In the genomic region with DNA sequence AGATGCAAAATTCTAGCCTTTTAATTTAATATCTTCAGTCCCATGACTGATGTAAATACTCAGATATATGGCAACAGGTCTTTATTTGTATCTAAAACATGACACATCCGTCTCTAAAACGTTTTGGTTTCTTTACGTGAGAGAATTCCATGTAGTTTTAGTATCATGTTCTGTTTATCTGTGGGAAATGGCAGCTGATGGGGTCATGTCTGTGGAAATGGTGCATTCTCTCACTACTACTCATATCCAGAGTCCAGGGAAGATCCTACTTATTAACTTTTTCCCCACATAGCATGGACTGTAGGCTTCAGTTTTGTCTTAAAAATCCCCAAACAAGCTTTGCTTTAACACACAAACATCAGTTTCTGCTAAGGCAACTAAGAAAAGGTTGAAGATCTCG, we compare ENCODE assay signal across 21 cellular contexts. TPM values are rescaled to one million over a fixed set of nuclear protein-coding genes. Genes with fewer than 3 reads are reported as not detected.
DNase-seq lines count a peak whose midpoint lies in the region; ATAC-seq, FAIRE-seq and TF ChIP-seq lines count a peak whose summit lies in the region.
"Had no signal": no experiment of that assay in that cellular context is flagged by ENCODE, and none has a peak within 500 bp of the region (broad histone marks: within the 10 kb centered on the region; RNA-seq: fewer than 3 reads in every experiment).

No MANE protein-coding gene starts in this region.

- TF ChIP-seq CTCF in astrocyte of the cerebellum (IDR thresholded peaks at IDR 0.05; ENCODE audit: low read depth, low read length, missing control alignments) = no peak
- no peak for TF ChIP-seq CTCF in HepG2 (CRISPR knock-in tag; IDR thresholded peaks at IDR 0.05)

- peaks cover 9% of the 10 kb centered on the region; the same call in 1 of the 2 replicates for H3K4me1 ChIP-seq in GM23248 (ENCODE audit: insufficient read depth)
- no peaks in the 10 kb centered on the region for H3K4me1 ChIP-seq in HepG2 (ENCODE audit: insufficient read depth, low read length)
- H3K4me1 ChIP-seq: vagina had no signal

- 68 to 71% methylated on average over 4 of the region's 4 CpGs for WGBS in GM23248 (ENCODE audit: low coverage in 1 of 2, low lambda C conversion rate in 2 of 2, missing lambda C conversion rate in 2 of 2), 2 experiments
- 87% methylated on average over 4 of the region's 4 CpGs for WGBS in HepG2 (ENCODE audit: low lambda C conversion rate)

- H3K36me3 ChIP-seq in GM23248 (ENCODE audit: low read depth) (peaks cover 26% of the 10 kb centered on the region), HepG2 (replicated peaks in 1 of 2; ENCODE audit: control insufficient read depth in 1 of 2, insufficient read depth in 2 of 2, low read length in 2 of 2) (peaks cover 0 to 18% of the 10 kb centered on the region in 2 experiments; a peak in 3 of 5 replicates), H7 (replicated peaks; ENCODE audit: control insufficient read depth, insufficient read depth, low read length) (no peaks in the 10 kb centered on the region; the same call in 1 of the 2 replicates)

- H3K27me3 ChIP-seq in GM23248 (replicated peaks; ENCODE audit: insufficient read depth) = no peaks in the 10 kb centered on the region
- no peaks in the 10 kb centered on the region for H3K27me3 ChIP-seq in HepG2 (ENCODE audit: control insufficient read depth in 1 of 2, insufficient read depth in 2 of 2, low read length in 2 of 2)
- H3K27me3 ChIP-seq in H7 (ENCODE audit: control insufficient read depth, insufficient read depth, low read length) = no peaks in the 10 kb centered on the region
- H3K27me3 ChIP-seq: dorsolateral prefrontal cortex, esophagus muscularis mucosa, neutrophil, vagina had no signal

- H3K9me3 ChIP-seq in GM23248 (ENCODE audit: low read depth) = no peaks in the 10 kb centered on the region
- no peaks in the 10 kb centered on the region for H3K9me3 ChIP-seq in HepG2 (ENCODE audit: low read length)
- H3K9me3 ChIP-seq: esophagus muscularis mucosa, neutrophil, vagina had no signal

- intact Hi-C loops in HepG2 (cut with micrococcal nuclease; ENCODE audit: unreplicated experiment) = no loop called here

- peak; percentile 49 for DNase-seq in GM23248
- peak; percentile 56 for DNase-seq in astrocyte of the cerebellum (ENCODE audit: low read depth)
- peak; percentile 95 for DNase-seq in iris pigment epithelial cell (ENCODE audit: low read depth)
- no peak for DNase-seq in stimulated activated effector memory CD8-positive, alpha-beta T cell treated with anti-CD3 and anti-CD28 coated beads, Interleukin-12 subunit alpha, Interleukin-12 subunit beta, amount 100 ng/mL, for 72 hours (ENCODE audit: low spot score in 2 of 2)
- no peak for DNase-seq in HepG2 (ENCODE audit: low spot score)
- no peak for DNase-seq in anterior cingulate cortex (lab: John Stamatoyannopoulos, UW)
- no peak for DNase-seq in H7
- DNase-seq: activated CD4-positive, alpha-beta T cell treated with anti-CD3 and anti-CD28 coated beads, Interleukin-2, amount 50 U/mL, for 4 hours; amygdala; CD4-positive, alpha-beta T cell; DND-41; dorsolateral prefrontal cortex; mesendoderm; NCI-H446 treated with DMSO at 0.1 percent for 48 hours had no signal

- no peaks in the 10 kb centered on the region for H3K9me2 ChIP-seq in GM23248 (ENCODE audit: insufficient read depth)

- H3K4me3 Mint-ChIP-seq in stimulated activated effector memory CD8-positive, alpha-beta T cell treated with anti-CD3 and anti-CD28 coated beads, Interleukin-12 subunit alpha, Interleukin-12 subunit beta, amount 100 ng/mL, for 72 hours = no peak overlapping the region
- H3K4me3 Mint-ChIP-seq: activated T-helper 1 cell treated with anti-CD3 and anti-CD28 coated beads, Interleukin-12 subunit alpha, Interleukin-12 subunit beta, Interleukin-2, Interleukin-4 antibody, amounts not matched to agents 30 ng/mL and 10 ng/mL and 1 ng/mL, durations not matched to agents 14 hours and 24 hours and 36 hours; CD4-positive, alpha-beta T cell; stimulated activated naive CD8-positive, alpha-beta T cell treated with anti-CD3 and anti-CD28 coated beads, Interleukin-15, Interleukin-2, amounts not matched to agents 100 ng/mL and 50 ng/mL, for 24 hours had no signal

- H3K9ac ChIP-seq in GM23248 = no peak overlapping the region
- H3K9ac ChIP-seq in HepG2 (ENCODE audit: insufficient read depth, low read depth, low read length) = no peak overlapping the region

- no peak for TF ChIP-seq POLR2A in HepG2 (IDR thresholded peaks at IDR 0.05; ENCODE audit: insufficient read depth in 1 of 2, low read depth in 2 of 2, low read length in 2 of 2)

- no TSS peak for BruUV-seq in HepG2 (replicated peaks; lab: Mats Ljungman, UMichigan)

- peaks cover 75% of the 10 kb centered on the region for H3K36me3 Mint-ChIP-seq in stimulated activated effector memory CD8-positive, alpha-beta T cell treated with anti-CD3 and anti-CD28 coated beads, Interleukin-12 subunit alpha, Interleukin-12 subunit beta, amount 100 ng/mL, for 72 hours

- ATAC-seq in stimulated activated effector memory CD8-positive, alpha-beta T cell treated with anti-CD3 and anti-CD28 coated beads, Interleukin-12 subunit alpha, Interleukin-12 subunit beta, amount 100 ng/mL, for 72 hours = no peak
- no peak for ATAC-seq in HepG2
- ATAC-seq: HCT116 had no signal

- H3K27ac ChIP-seq in GM23248 = peak overlapping the region; percentile 40
- H3K27ac ChIP-seq in HepG2 (ENCODE audit: extremely low read length, insufficient read depth, low read length) = no peak overlapping the region
- H3K27ac ChIP-seq: esophagus muscularis mucosa, neutrophil, skin epidermis, vagina had no signal

- no peak overlapping the region for H2AFZ ChIP-seq in GM23248
- H2AFZ ChIP-seq in HepG2 (ENCODE audit: low read length) = no peak overlapping the region

- FAIRE-seq in HepG2 (lab: Jason Lieb, UNC) = no peak

- in situ Hi-C loops in GM23248 (cut with MboI) = no loop called here
- in situ Hi-C loops in astrocyte of the cerebellum (cut with HindIII; ENCODE audit: low sequenced_read_pairs) = no loop called here
- in situ Hi-C loops in HepG2 (cut with HindIII; ENCODE audit: extremely low pct_ligation_motif_present, low pct_unique_long_range_greater_than_20kb) = no loop called here

- POLR2A ChIA-PET in HepG2 (lab: Yijun Ruan, JAX) = no interaction called here

- H3K4me2 ChIP-seq in GM23248 (ENCODE audit: unreplicated experiment) (no peak overlapping the region), HepG2 (ENCODE audit: low read depth, low read length) (no peak overlapping the region)

- H4K20me1 ChIP-seq in GM23248 (ENCODE audit: insufficient read depth) (no peaks in the 10 kb centered on the region), HepG2 (ENCODE audit: insufficient read depth, low read length) (no peaks in the 10 kb centered on the region)

- CTCF ChIA-PET in HepG2 (lab: Yijun Ruan, JAX; ENCODE audit: low intra/inter-chr PET ratio, low total read pairs) = no interaction called here

- peak overlapping the region; percentile 45 for H3K27ac Mint-ChIP-seq in stimulated activated effector memory CD8-positive, alpha-beta T cell treated with anti-CD3 and anti-CD28 coated beads, Interleukin-12 subunit alpha, Interleukin-12 subunit beta, amount 100 ng/mL, for 72 hours
- H3K27ac Mint-ChIP-seq: activated T-helper 1 cell treated with anti-CD3 and anti-CD28 coated beads, Interleukin-12 subunit alpha, Interleukin-12 subunit beta, Interleukin-2, Interleukin-4 antibody, amounts not matched to agents 30 ng/mL and 10 ng/mL and 1 ng/mL, durations not matched to agents 14 hours and 24 hours and 36 hours; CD4-positive, alpha-beta T cell; stimulated activated naive CD8-positive, alpha-beta T cell treated with anti-CD3 and anti-CD28 coated beads, Interleukin-15, Interleukin-2, amounts not matched to agents 100 ng/mL and 50 ng/mL, for 24 hours had no signal

- no peak for TF ChIP-seq RAD21 in HepG2 (CRISPR knock-in tag; IDR thresholded peaks at IDR 0.05)

- no peaks in the 10 kb centered on the region for H3K9me3 Mint-ChIP-seq in stimulated activated effector memory CD8-positive, alpha-beta T cell treated with anti-CD3 and anti-CD28 coated beads, Interleukin-12 subunit alpha, Interleukin-12 subunit beta, amount 100 ng/mL, for 72 hours
- H3K9me3 Mint-ChIP-seq: activated T-helper 1 cell treated with anti-CD3 and anti-CD28 coated beads, Interleukin-12 subunit alpha, Interleukin-12 subunit beta, Interleukin-2, Interleukin-4 antibody, amounts not matched to agents 30 ng/mL and 10 ng/mL and 1 ng/mL, durations not matched to agents 14 hours and 24 hours and 36 hours; CD4-positive, alpha-beta T cell; stimulated activated naive CD8-positive, alpha-beta T cell treated with anti-CD3 and anti-CD28 coated beads, Interleukin-15, Interleukin-2, amounts not matched to agents 100 ng/mL and 50 ng/mL, for 24 hours had no signal

- no peak for TF ChIP-seq EP300 in HepG2 (IDR thresholded peaks at IDR 0.05; ENCODE audit: low read depth in 2 of 2, low read length in 2 of 2)
- TF ChIP-seq EP300 in HepG2 (CRISPR knock-in tag; IDR thresholded peaks at IDR 0.05; ENCODE audit: borderline replicate concordance) = no peak

- H3K79me2 ChIP-seq in GM23248 (ENCODE audit: insufficient read depth) (peaks cover 61% of the 10 kb centered on the region), HepG2 (ENCODE audit: insufficient read depth, low read length) (no peaks in the 10 kb centered on the region)

- H3K4me3 ChIP-seq in GM23248 (no peak overlapping the region), astrocyte of the cerebellum (ENCODE audit: low read depth, low read length) (no peak overlapping the region), HepG2 (replicated peaks in 1 of 3; ENCODE audit: insufficient read depth in 1 of 3, low read depth in 2 of 3, low read length in 3 of 3) (no peak overlapping the region), H7 (ENCODE audit: insufficient read depth, low read depth, low read length) (no peak overlapping the region)
- H3K4me3 ChIP-seq: dorsolateral prefrontal cortex, esophagus muscularis mucosa, skin epidermis, vagina had no signal

- peaks cover 7% of the 10 kb centered on the region for H3K4me1 Mint-ChIP-seq in stimulated activated effector memory CD8-positive, alpha-beta T cell treated with anti-CD3 and anti-CD28 coated beads, Interleukin-12 subunit alpha, Interleukin-12 subunit beta, amount 100 ng/mL, for 72 hours

- H3F3A ChIP-seq in GM23248 (ENCODE audit: insufficient read depth) = peaks cover 10% of the 10 kb centered on the region; the same call in 1 of the 2 replicates

RNA-seq across cellular contexts. Expression of a gene that starts 53.8 kb away (rescaled TPM):
- total RNA-seq in GM23248 (2014; rRNA removed; shearing (Covaris generic)) = 45.6 and 50.2 TPM in 2 replicates
- 38.1 and 44.7 TPM in 2 replicates for polyA plus RNA-seq in GM23248 (2016; fragmentation: Nextera tagmentation; extraction: Ambion mirVana)
- 15.1 and 17.5 TPM in 2 replicates for total RNA-seq in HepG2 (2016; rRNA removed; fragmentation: Illumina TruSeq; extraction: Trizol)
- total RNA-seq in HepG2 (2016; cell fraction: cytosol; rRNA removed; fragmentation: Illumina TruSeq; extraction: Trizol; ENCODE audit: low read depth) = 2.4 and 4.6 TPM in 2 replicates
- total RNA-seq in HepG2 (2016; cell fraction: insoluble cytoplasmic fraction; rRNA removed; fragmentation: Illumina TruSeq; extraction: Trizol) = 11.9 and 16.4 TPM in 2 replicates
- total RNA-seq in HepG2 (2016; cell fraction: membrane; rRNA removed; fragmentation: Illumina TruSeq; extraction: Trizol) = 3.3 and 3.6 TPM in 2 replicates
- total RNA-seq in HepG2 (2016; cell fraction: nucleus; rRNA removed; fragmentation: Illumina TruSeq; extraction: Trizol) = 21.8 and 22.9 TPM in 2 replicates
- polyA plus RNA-seq in HepG2 (2011; rRNA removed) = 11.2 and 17.4 TPM in 2 replicates
- 7.6 and 8.0 TPM in 2 replicates for polyA plus RNA-seq in HepG2 (2011; cell fraction: cytosol; rRNA removed)
- polyA plus RNA-seq in HepG2 (2011; cell fraction: nucleus; rRNA removed) = 2.6 and 4.9 TPM in 2 replicates
- 10.4 and 11.4 TPM in 2 replicates for polyA plus RNA-seq in HepG2 (2012)
- 0.88 and 1.1 TPM in 2 replicates for polyA plus RNA-seq in HepG2 (2016; cell fraction: cytosol; fragmentation: Illumina TruSeq; extraction: Trizol; ENCODE audit: low read depth)
- polyA plus RNA-seq in HepG2 (2016; cell fraction: insoluble cytoplasmic fraction; fragmentation: Illumina TruSeq; extraction: Trizol; ENCODE audit: low read depth) = 7.2 and 8.9 TPM in 2 replicates
- polyA plus RNA-seq in HepG2 (2016; cell fraction: membrane; fragmentation: Illumina TruSeq; extraction: Trizol; ENCODE audit: low read depth) = 1.3 and 2.0 TPM in 2 replicates
- polyA plus RNA-seq in HepG2 (2016; cell fraction: nucleus; fragmentation: Illumina TruSeq; extraction: Trizol; ENCODE audit: insufficient read depth, low read depth) = 19.4 and 29.7 TPM in 2 replicates
- 8.2 and 23.4 TPM in 2 replicates for polyA minus RNA-seq in HepG2 (2011; rRNA and poly(A)+ RNA removed; ENCODE audit: low replicate concordance)
- 8.0 and 18.2 TPM in 2 replicates for polyA minus RNA-seq in HepG2 (2011; cell fraction: cytosol; rRNA and poly(A)+ RNA removed)
- 9.4 and 11.9 TPM in 2 replicates for polyA minus RNA-seq in HepG2 (2011; cell fraction: nucleus; rRNA and poly(A)+ RNA removed)
- 20.5 and 22.7 TPM in 2 replicates for total RNA-seq in H7 (2014; rRNA removed; shearing (Covaris generic))

Comparison
In these comparisons a context has a peak if more than half of its experiments do, and no peak if none do; other contexts are left out.
1. DNase-seq: peak in GM23248 (single experiment), astrocyte of the cerebellum (single experiment) and iris pigment epithelial cell (single experiment); none in stimulated activated effector memory CD8-positive, alpha-beta T cell treated with anti-CD3 and anti-CD28 coated beads, Interleukin-12 subunit alpha, Interleukin-12 subunit beta, amount 100 ng/mL, for 72 hours (0 of 2), HepG2 (single experiment), anterior cingulate cortex (0 of 58) and H7 (single experiment).